20 cellular contexts compared by ENCODE assay signal in genomic region chr11:68666854-68667253, GRCh38. TPM values are rescaled to one million over a fixed set of nuclear protein-coding genes. Genes with fewer than 3 reads are reported as not detected.
DNase-seq lines count a peak whose midpoint lies in the region; ATAC-seq and TF ChIP-seq lines count a peak whose summit lies in the region.
"Had no signal": no experiment of that assay in that cellular context is flagged by ENCODE, and none has a peak within 500 bp of the region (broad histone marks: within the 10 kb centered on the region; RNA-seq: fewer than 3 reads in every experiment).

No MANE protein-coding gene starts in this region.

- H3K27ac Mint-ChIP-seq in nephron, result peak overlapping the region in 2 of 3 experiments; percentile 23 to 43
- no peak overlapping the region for H3K27ac Mint-ChIP-seq in stimulated activated memory B cell treated with anti-CD40 and anti-IgM and Interleukin-4, amounts not matched to agents 10 μg/mL and 1 μg/mL and 100 μg/mL, for 72 hours

- intact Hi-C loops in left cardiac atrium (cut with DNase I) (no loop called here), left ventricle myocardium inferior (cut with micrococcal nuclease) (no loop called here)

- H3K36me3 ChIP-seq in left ventricle myocardium inferior (no peaks in the 10 kb centered on the region), WERI-Rb-1 (no peaks in the 10 kb centered on the region)
- H3K36me3 ChIP-seq: BE2C had no signal

- H3K27me3 Mint-ChIP-seq in nephron (ENCODE audit: low read depth), result peaks cover 16% of the 10 kb centered on the region
- H3K27me3 Mint-ChIP-seq in stimulated activated memory B cell treated with anti-CD40 and anti-IgM and Interleukin-4, amounts not matched to agents 10 μg/mL and 1 μg/mL and 100 μg/mL, for 72 hours, result peaks cover 35% of the 10 kb centered on the region
- H3K27me3 Mint-ChIP-seq: CD4-positive, CD25-positive, alpha-beta regulatory T cell had no signal

- no peak for TF ChIP-seq CTCF in left ventricle myocardium inferior (IDR thresholded peaks at IDR 0.05; ENCODE audit: borderline replicate concordance)
- TF ChIP-seq CTCF in nephron (IDR thresholded peaks at IDR 0.05; ENCODE audit: unreplicated experiment in 3 of 3), result no peak
- no peak for TF ChIP-seq CTCF in WERI-Rb-1 (IDR thresholded peaks at IDR 0.05; ENCODE audit: low read depth, low read length)

- peaks cover 17% of the 10 kb centered on the region for H3K4me1 Mint-ChIP-seq in nephron
- H3K4me1 Mint-ChIP-seq in stimulated activated memory B cell treated with anti-CD40 and anti-IgM and Interleukin-4, amounts not matched to agents 10 μg/mL and 1 μg/mL and 100 μg/mL, for 72 hours, result no peaks in the 10 kb centered on the region
- H3K4me1 Mint-ChIP-seq: CD4-positive, CD25-positive, alpha-beta regulatory T cell had no signal

- H3K9me3 Mint-ChIP-seq in nephron, result no peaks in the 10 kb centered on the region
- H3K9me3 Mint-ChIP-seq in stimulated activated memory B cell treated with anti-CD40 and anti-IgM and Interleukin-4, amounts not matched to agents 10 μg/mL and 1 μg/mL and 100 μg/mL, for 72 hours, result peaks cover 2% of the 10 kb centered on the region

- H3K4me1 ChIP-seq in left ventricle myocardium inferior, result no peaks in the 10 kb centered on the region

- H3K27me3 ChIP-seq in left ventricle myocardium inferior (ENCODE audit: low read depth), result peaks cover 57% of the 10 kb centered on the region
- H3K27me3 ChIP-seq in WERI-Rb-1 (ENCODE audit: insufficient read depth, low read depth, severe bottlenecking), result no peaks in the 10 kb centered on the region
- H3K27me3 ChIP-seq: BE2C had no signal

- DNase-seq in left cardiac atrium (peak; percentile 49), left ventricle myocardium inferior (no peak), WERI-Rb-1 (no peak)
- DNase-seq in stimulated activated CD4-positive, alpha-beta T cell treated with anti-CD3 and anti-CD28 coated beads, Interleukin-2, amount 100 ng/mL, for 48 hours, result no peak
- DNase-seq: BE2C; CD4-positive, CD25-positive, alpha-beta regulatory T cell; COR-L47; DMS 273 treated with DMSO at 0.1 percent for 48 hours; GDM1; GOT3; NCI-H1105; NCI-H1694; NCI-H510A; NCI-H748 treated with DMSO at 0.1 percent for 48 hours; NK-92 treated with Interleukin-12 subunit alpha and Interleukin-12 subunit beta, amount 100 ng/mL, for 24 hours; SHP77 had no signal

- H3K9me3 ChIP-seq in left ventricle myocardium inferior (replicated peaks) (peaks cover 3% of the 10 kb centered on the region), WERI-Rb-1 (ENCODE audit: severe bottlenecking) (no peaks in the 10 kb centered on the region)

- H3K4me3 ChIP-seq in left ventricle myocardium inferior (no peak overlapping the region), WERI-Rb-1 (ENCODE audit: low read depth, low read length) (no peak overlapping the region)
- H3K4me3 ChIP-seq: K562 had no signal

- H3K36me3 Mint-ChIP-seq in nephron (ENCODE audit: low read depth), result no peaks in the 10 kb centered on the region
- no peaks in the 10 kb centered on the region for H3K36me3 Mint-ChIP-seq in stimulated activated memory B cell treated with anti-CD40 and anti-IgM and Interleukin-4, amounts not matched to agents 10 μg/mL and 1 μg/mL and 100 μg/mL, for 72 hours
- H3K36me3 Mint-ChIP-seq: CD4-positive, CD25-positive, alpha-beta regulatory T cell had no signal

- H3K27ac ChIP-seq in left ventricle myocardium inferior (replicated peaks) (no peak overlapping the region), WERI-Rb-1 (no peak overlapping the region)

- H3K4me3 Mint-ChIP-seq in nephron, result no peak overlapping the region
- H3K4me3 Mint-ChIP-seq in stimulated activated memory B cell treated with anti-CD40 and anti-IgM and Interleukin-4, amounts not matched to agents 10 μg/mL and 1 μg/mL and 100 μg/mL, for 72 hours, result no peak overlapping the region
- H3K4me3 Mint-ChIP-seq: CD4-positive, CD25-positive, alpha-beta regulatory T cell had no signal

- no peak for ATAC-seq in left cardiac atrium
- ATAC-seq in stimulated activated memory B cell treated with anti-CD40 and anti-IgM and Interleukin-4, amounts not matched to agents 10 μg/mL and 1 μg/mL and 100 μg/mL, for 72 hours, result peak; percentile 68
- ATAC-seq in GM21447 (IDR thresholded peaks at IDR 0.05; ENCODE audit: unreplicated experiment), result no peak
- ATAC-seq: K562 had no signal

RNA-seq across cellular contexts. Expression of gene GAL, which starts 17.5 kb away (rescaled TPM):
- total RNA-seq in left cardiac atrium, result under 1 TPM in 1 of 2 donors, not detected in 1; 0.31 TPM
- 0.58 TPM for total RNA-seq in left ventricle myocardium inferior
- total RNA-seq: CD4-positive, CD25-positive, alpha-beta regulatory T cell had no signal
